9 cellular contexts compared by ENCODE assay signal in the genomic region with DNA sequence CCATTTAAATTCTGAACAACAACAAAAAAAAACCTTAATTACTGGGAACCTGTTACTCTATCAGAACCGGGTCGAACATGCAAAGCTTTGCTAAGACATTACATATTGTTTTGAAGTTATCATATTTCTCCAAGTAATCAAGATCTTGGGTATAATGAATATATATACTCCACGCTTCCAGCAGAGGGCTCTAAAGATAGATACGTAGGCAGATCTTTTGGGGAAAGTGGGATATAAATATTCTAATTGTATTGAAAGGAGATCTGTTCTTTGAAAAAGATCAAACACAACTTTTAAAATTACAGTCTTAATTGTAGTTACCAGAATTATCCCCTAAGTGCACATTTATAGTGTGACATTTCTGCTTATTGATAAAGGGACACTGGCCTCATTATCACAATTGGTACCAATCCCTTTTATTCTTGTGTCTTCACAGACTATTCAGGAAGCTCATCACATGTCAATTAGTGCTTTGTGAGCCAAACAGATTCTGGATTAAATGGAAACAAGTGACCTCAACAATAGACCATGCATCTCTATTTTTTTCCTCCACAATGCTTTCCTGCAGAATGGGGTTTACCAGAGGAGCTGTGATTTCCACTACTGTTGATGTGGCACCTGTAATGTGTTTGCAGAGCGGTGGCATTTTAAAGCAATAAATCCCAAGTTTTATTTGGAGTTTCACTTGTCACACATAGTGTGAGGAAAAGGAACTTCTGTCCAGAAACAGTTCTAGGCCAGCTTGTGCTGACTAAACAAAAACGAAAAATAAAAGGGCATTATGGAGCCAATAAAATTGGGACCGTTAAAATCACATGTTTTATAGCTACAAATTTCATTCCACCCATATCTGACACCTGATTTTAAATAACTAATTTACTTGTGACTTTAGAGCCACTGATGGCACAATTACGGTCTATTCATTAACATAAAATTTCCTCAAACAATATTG.
A peak's percentile ranks its signal among the peaks of the same experiment; 100 is the strongest.
DNase-seq lines count a peak whose midpoint lies in the region; ATAC-seq and TF ChIP-seq lines count a peak whose summit lies in the region.
"Had no signal": no experiment of that assay in that cellular context is flagged by ENCODE, and none has a peak within 500 bp of the region (broad histone marks: within the 10 kb centered on the region; RNA-seq: fewer than 3 reads in every experiment).

No MANE protein-coding gene starts in this region.

- H3K4me1 ChIP-seq in OCI-LY1 (ENCODE audit: insufficient read depth, low read length, severe bottlenecking), result no peaks in the 10 kb centered on the region

- H3K4me1 Mint-ChIP-seq in endothelial cell (ENCODE audit: unreplicated experiment), result no peaks in the 10 kb centered on the region
- H3K4me1 Mint-ChIP-seq: activated naive CD8-positive, alpha-beta T cell treated with anti-CD3 and anti-CD28 coated beads, Interleukin-2, amount 10 ng/mL, durations not matched to agents 7 days and 5 days had no signal

- no peak overlapping the region for H3K4me3 ChIP-seq in OCI-LY1 (ENCODE audit: low read depth, low read length, poor library complexity, severe bottlenecking)

- H3K36me3 ChIP-seq in OCI-LY1 (ENCODE audit: insufficient read depth, low read length), result no peaks in the 10 kb centered on the region

- H3F3A ChIP-seq in OCI-LY1 (ENCODE audit: insufficient read depth, low read length), result no peaks in the 10 kb centered on the region

- DNase-seq in endothelial cell (ENCODE audit: low spot score) (no peak), putamen (ENCODE audit: low spot score) (peak; percentile 83), posterior cingulate gyrus (no peak), GF-D8 (lab: John Stamatoyannopoulos, UW) (no peak)
- DNase-seq: activated naive CD8-positive, alpha-beta T cell treated with anti-CD3 and anti-CD28 coated beads, Interleukin-2, amount 10 ng/mL, durations not matched to agents 7 days and 5 days had no signal

- no peak overlapping the region for H2AFZ ChIP-seq in OCI-LY1 (ENCODE audit: low read length)

- H3K9me2 ChIP-seq in OCI-LY1 (ENCODE audit: low read depth, low read length), result no peaks in the 10 kb centered on the region

- H3K9me3 ChIP-seq in OCI-LY1 (ENCODE audit: low read length), result no peaks in the 10 kb centered on the region

- no peak overlapping the region for H3K9ac ChIP-seq in OCI-LY1 (ENCODE audit: low read length)

- H3K27ac ChIP-seq in 22Rv1, result no peak overlapping the region
- no peak overlapping the region for H3K27ac ChIP-seq in OCI-LY1 (ENCODE audit: low read depth, low read length, poor library complexity, severe bottlenecking)

- no peaks in the 10 kb centered on the region for H3K27me3 ChIP-seq in OCI-LY1 (ENCODE audit: insufficient read depth, low read length)

- ATAC-seq in GM18867 (IDR thresholded peaks at IDR 0.05; ENCODE audit: unreplicated experiment) (peak; percentile 54), HG02938 (IDR thresholded peaks at IDR 0.05; ENCODE audit: unreplicated experiment) (no peak)

- H3K9me3 Mint-ChIP-seq in endothelial cell (ENCODE audit: unreplicated experiment), result no peaks in the 10 kb centered on the region
- H3K9me3 Mint-ChIP-seq: activated naive CD8-positive, alpha-beta T cell treated with anti-CD3 and anti-CD28 coated beads, Interleukin-2, amount 10 ng/mL, durations not matched to agents 7 days and 5 days had no signal

- H3K27me3 Mint-ChIP-seq in endothelial cell (ENCODE audit: unreplicated experiment), result peaks cover 2% of the 10 kb centered on the region
- H3K27me3 Mint-ChIP-seq: activated naive CD8-positive, alpha-beta T cell treated with anti-CD3 and anti-CD28 coated beads, Interleukin-2, amount 10 ng/mL, durations not matched to agents 7 days and 5 days had no signal

- H4K20me1 ChIP-seq in OCI-LY1 (ENCODE audit: insufficient read depth, low read length), result no peaks in the 10 kb centered on the region

- H3K79me2 ChIP-seq in OCI-LY1 (ENCODE audit: insufficient read depth, low read length), result no peaks in the 10 kb centered on the region

- no peak overlapping the region for H3K4me2 ChIP-seq in OCI-LY1 (ENCODE audit: low read length)

- H3K36me3 Mint-ChIP-seq in endothelial cell (ENCODE audit: low read depth, unreplicated experiment), result peaks cover 2% of the 10 kb centered on the region
- H3K36me3 Mint-ChIP-seq: activated naive CD8-positive, alpha-beta T cell treated with anti-CD3 and anti-CD28 coated beads, Interleukin-2, amount 10 ng/mL, durations not matched to agents 7 days and 5 days had no signal

- H3K4me3 Mint-ChIP-seq in endothelial cell (ENCODE audit: unreplicated experiment), result no peak overlapping the region
- H3K4me3 Mint-ChIP-seq: activated naive CD8-positive, alpha-beta T cell treated with anti-CD3 and anti-CD28 coated beads, Interleukin-2, amount 10 ng/mL, durations not matched to agents 7 days and 5 days had no signal

- intact Hi-C loops in posterior cingulate gyrus (cut with DNase I), result loop anchor here (1.0 to 10.0 kb wide), 3 partner anchors 122 to 434 kb away; partner anchors contain the start of genes CTTNBP2 and LSM8

- no peak overlapping the region for H3K27ac Mint-ChIP-seq in endothelial cell (ENCODE audit: unreplicated experiment)
- H3K27ac Mint-ChIP-seq: activated naive CD8-positive, alpha-beta T cell treated with anti-CD3 and anti-CD28 coated beads, Interleukin-2, amount 10 ng/mL, durations not matched to agents 7 days and 5 days had no signal

- TF ChIP-seq CTCF in 22Rv1 (IDR thresholded peaks at IDR 0.05), result peak; percentile 87
- TF ChIP-seq CTCF in OCI-LY1 (IDR thresholded peaks at IDR 0.05; ENCODE audit: low read length), result peak; percentile 69
- peak; percentile 55 for TF ChIP-seq CTCF in endothelial cell (IDR thresholded peaks at IDR 0.05; ENCODE audit: unreplicated experiment)
